Comparison of ENCODE assay signal across 9 cellular contexts in genomic region chr13:109764474-109765292, GRCh38. TPM values are rescaled to one million over a fixed set of nuclear protein-coding genes. Genes with fewer than 3 reads are reported as not detected.
DNase-seq lines count a peak whose midpoint lies in the region; ATAC-seq and TF ChIP-seq lines count a peak whose summit lies in the region.
"Had no signal": no experiment of that assay in that cellular context is flagged by ENCODE, and none has a peak within 500 bp of the region (broad histone marks: within the 10 kb centered on the region; RNA-seq: fewer than 3 reads in every experiment).

No MANE protein-coding gene starts in this region.

- H3K27ac Mint-ChIP-seq in nephron progenitor cell = peak overlapping the region; percentile 90

- H3K9me3 ChIP-seq in Karpas-422 (ENCODE audit: low read length) = no peaks in the 10 kb centered on the region

- H3K79me2 ChIP-seq in Karpas-422 (ENCODE audit: low read length) = no peaks in the 10 kb centered on the region

- in situ Hi-C loops in G401 (cut with HindIII; ENCODE audit: low sequenced_read_pairs) (no loop called here), brain microvascular endothelial cell (cut with HindIII; ENCODE audit: low pct_ligation_motif_present, low sequenced_read_pairs) (no loop called here)

- no peak for ATAC-seq in GM19455 (IDR thresholded peaks at IDR 0.05; ENCODE audit: unreplicated experiment)
- ATAC-seq in GM21367 (IDR thresholded peaks at IDR 0.05; ENCODE audit: unreplicated experiment) = no peak

- TF ChIP-seq CTCF in brain microvascular endothelial cell (IDR thresholded peaks at IDR 0.05; ENCODE audit: low read depth, low read length, missing control alignments) = peak; percentile 62
- no peak for TF ChIP-seq CTCF in nephron progenitor cell (IDR thresholded peaks at IDR 0.05)

- no peaks in the 10 kb centered on the region for H4K20me1 ChIP-seq in Karpas-422 (ENCODE audit: insufficient read depth, low read depth, low read length)

- no peaks in the 10 kb centered on the region for H3K9me2 ChIP-seq in Karpas-422 (replicated peaks; ENCODE audit: insufficient read depth, low read length)

- H3K27ac ChIP-seq in brain microvascular endothelial cell = no peak overlapping the region
- H3K27ac ChIP-seq in Karpas-422 (ENCODE audit: low read length) = no peak overlapping the region

- no peak overlapping the region for H2AFZ ChIP-seq in Karpas-422 (ENCODE audit: low read length)

- DNase-seq in G401 (ENCODE audit: low spot score) (peak; percentile 79), NCI-H2171 (lab: John Stamatoyannopoulos, UW) (peak; percentile 76), brain microvascular endothelial cell (no peak), nephron progenitor cell (no peak), Karpas-422 (no peak), ureter (ENCODE audit: low spot score) (no peak)
- DNase-seq: naive B cell had no signal

- peaks cover 7% of the 10 kb centered on the region for H3K36me3 Mint-ChIP-seq in nephron progenitor cell (ENCODE audit: low read depth)

- H3K4me2 ChIP-seq in Karpas-422 (ENCODE audit: low read depth, low read length, poor library complexity, severe bottlenecking) = no peak overlapping the region

- no peaks in the 10 kb centered on the region for H3K27me3 Mint-ChIP-seq in nephron progenitor cell (ENCODE audit: low read depth, poor library complexity)
- H3K27me3 Mint-ChIP-seq: naive B cell had no signal

- H3K9ac ChIP-seq in Karpas-422 (ENCODE audit: low read length) = no peak overlapping the region

- H3K9me3 Mint-ChIP-seq in nephron progenitor cell = no peaks in the 10 kb centered on the region
- H3K9me3 Mint-ChIP-seq: naive B cell had no signal

- H3K36me3 ChIP-seq in brain microvascular endothelial cell (replicated peaks) = no peaks in the 10 kb centered on the region
- no peaks in the 10 kb centered on the region for H3K36me3 ChIP-seq in Karpas-422 (ENCODE audit: insufficient read depth, low read length)

- H3K4me1 Mint-ChIP-seq in nephron progenitor cell = peaks cover 69% of the 10 kb centered on the region

- no peaks in the 10 kb centered on the region for H3K27me3 ChIP-seq in brain microvascular endothelial cell (replicated peaks)
- 0 out of 2 replicates have a peak, but pooled peaks cover 3% of the 10 kb centered on the region for H3K27me3 ChIP-seq in Karpas-422 (ENCODE audit: low read length)

- H3K4me3 Mint-ChIP-seq in nephron progenitor cell = no peak overlapping the region

- H3K4me3 ChIP-seq in brain microvascular endothelial cell (ENCODE audit: low read depth, low read length) (no peak overlapping the region), Karpas-422 (ENCODE audit: low read length) (no peak overlapping the region)

- H3K4me1 ChIP-seq in Karpas-422 (ENCODE audit: low read length) = peaks cover 6% of the 10 kb centered on the region; the same call in 1 of the 2 replicates

RNA-seq across cellular contexts. Expression of gene IRS2, which starts 21.7 kb away (rescaled TPM):
- total RNA-seq in G401 (2014; rRNA removed; shearing (Covaris generic)) = 0.14 TPM in 1 of 2 replicates, not detected in the other
- total RNA-seq in Karpas-422 (2014; rRNA removed; shearing (Covaris generic); ENCODE audit: low replicate concordance) = not detected in 2 replicates
- 6.0 TPM for total RNA-seq in ureter

Comparison
In these comparisons a context has a peak if more than half of its experiments do, and no peak if none do; other contexts are left out.
1. DNase-seq: peak in G401 (single experiment) and NCI-H2171 (single experiment); none in brain microvascular endothelial cell (single experiment), nephron progenitor cell (single experiment), Karpas-422 (single experiment) and ureter (single experiment).